8 cellular contexts compared by ENCODE assay signal in the genomic region with DNA sequence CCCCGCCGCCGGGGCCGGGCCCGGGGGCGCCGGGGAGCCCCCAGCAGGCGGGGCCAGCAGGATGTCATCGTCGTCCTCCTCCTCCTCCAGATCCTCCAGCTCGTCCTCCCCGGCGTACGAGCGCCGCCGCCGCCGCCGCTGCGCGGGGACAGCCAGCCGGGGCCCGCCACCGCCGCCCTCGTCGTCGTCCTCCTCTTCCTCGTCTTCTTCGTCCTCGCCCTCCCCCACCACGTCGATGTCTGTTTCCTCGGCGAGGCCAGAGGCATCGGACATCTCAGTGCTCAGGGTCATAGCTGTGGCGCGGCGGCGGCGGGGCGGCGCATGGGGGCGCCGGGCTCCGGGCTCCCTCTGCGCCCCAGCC. TPM values are rescaled to one million over a fixed set of nuclear protein-coding genes. Genes with fewer than 3 reads are reported as not detected.
DNase-seq lines count a peak whose midpoint lies in the region.

No MANE protein-coding gene starts in this region.

- H3K4me2 ChIP-seq in mesenchymal stem cell (ENCODE audit: low read length, poor library complexity, severe bottlenecking), result peak overlapping the region; percentile 100

- peak overlapping the region; percentile 92 for H2BK120ac ChIP-seq in mesenchymal stem cell (ENCODE audit: low read depth, low read length)

- H3K36me3 ChIP-seq in HUES6 (ENCODE audit: control insufficient read depth, insufficient read depth, low read length), result no peaks in the 10 kb centered on the region
- no peaks in the 10 kb centered on the region for H3K36me3 ChIP-seq in adipocyte (ENCODE audit: control insufficient read depth, insufficient read depth, low read length, severe bottlenecking)
- H3K36me3 ChIP-seq in mesenchymal stem cell (ENCODE audit: control insufficient read depth in 1 of 2, insufficient read depth in 2 of 2, low read depth in 1 of 2, low read length in 2 of 2), result peaks cover 0 to 10% of the 10 kb centered on the region in 2 experiments

- under 1% methylated on average over 44 of the region's 48 CpGs for WGBS in mesenchymal stem cell

- H3K27ac ChIP-seq in HUES6 (ENCODE audit: low read depth, low read length), result no peak overlapping the region
- H3K27ac ChIP-seq in mesenchymal stem cell (ENCODE audit: low read length, poor library complexity, severe bottlenecking), result peak overlapping the region; percentile 13

- H4K91ac ChIP-seq in mesenchymal stem cell (ENCODE audit: low read length), result peak overlapping the region; percentile 43

- H3K9ac ChIP-seq in HUES6 (ENCODE audit: low read length), result peak overlapping the region; percentile 56
- peak overlapping the region; percentile 50 for H3K9ac ChIP-seq in adipocyte (ENCODE audit: low read length)
- H3K9ac ChIP-seq in mesenchymal stem cell (ENCODE audit: low read length), result peak overlapping the region; percentile 79

- peak overlapping the region; percentile 80 for H4K8ac ChIP-seq in mesenchymal stem cell (ENCODE audit: low read length)

- no peak overlapping the region for H3K23ac ChIP-seq in mesenchymal stem cell (ENCODE audit: low read length in 2 of 2)

- peak overlapping the region; percentile 42 for H2AFZ ChIP-seq in mesenchymal stem cell (ENCODE audit: low read depth, low read length)

- H3K27me3 ChIP-seq in HUES6 (ENCODE audit: control insufficient read depth, insufficient read depth, low read length), result peaks cover 93% of the 10 kb centered on the region
- peaks cover 77% of the 10 kb centered on the region for H3K27me3 ChIP-seq in adipocyte (replicated peaks; ENCODE audit: control insufficient read depth, insufficient read depth, low read length)
- H3K27me3 ChIP-seq in mesenchymal stem cell (ENCODE audit: control insufficient read depth in 1 of 2, insufficient read depth in 1 of 2, low read length in 2 of 2), result peaks cover 38 to 83% of the 10 kb centered on the region in 2 experiments

- DNase-seq in NCI-H2227 (lab: John Stamatoyannopoulos, UW; ENCODE audit: unreplicated experiment), result peak; percentile 20
- DNase-seq in NCI-H2227 treated with DMSO at 0.1 percent for 48 hours (lab: John Stamatoyannopoulos, UW), result no peak
- peak; percentile 68 for DNase-seq in adipocyte (ENCODE audit: low read depth)
- no peak for DNase-seq in mesenchymal stem cell
- DNase-seq in 8988T, result no peak
- DNase-seq in mesenteric fat pad (ENCODE audit: low spot score), result no peak
- DNase-seq in OCI-M1 (lab: John Stamatoyannopoulos, UW), result no peak

- peak overlapping the region; percentile 31 for H2BK5ac ChIP-seq in mesenchymal stem cell (ENCODE audit: low read depth, low read length, poor library complexity, severe bottlenecking)

- H3K9me3 ChIP-seq in HUES6 (ENCODE audit: control insufficient read depth, insufficient read depth, low read depth, low read length) (no peaks in the 10 kb centered on the region), adipocyte (ENCODE audit: control insufficient read depth, low read length) (no peaks in the 10 kb centered on the region), mesenchymal stem cell (ENCODE audit: control insufficient read depth, low read length) (peaks cover 4% of the 10 kb centered on the region)

- H3K79me1 ChIP-seq in mesenchymal stem cell (replicated peaks; ENCODE audit: low read length, poor library complexity, severe bottlenecking), result peaks cover 6% of the 10 kb centered on the region

- H3K18ac ChIP-seq in mesenchymal stem cell (ENCODE audit: low read depth in 1 of 2, low read length in 2 of 2), result peak overlapping the region; percentile 52 to 73

- peaks cover 34% of the 10 kb centered on the region for H3K4me1 ChIP-seq in HUES6 (ENCODE audit: control insufficient read depth, insufficient read depth, low read length)
- H3K4me1 ChIP-seq in adipocyte (ENCODE audit: control insufficient read depth, insufficient read depth, low read length), result peaks cover 3% of the 10 kb centered on the region
- H3K4me1 ChIP-seq in mesenchymal stem cell (ENCODE audit: control insufficient read depth, insufficient read depth, low read depth, low read length), result peaks cover 16% of the 10 kb centered on the region

- H2AK5ac ChIP-seq in mesenchymal stem cell (ENCODE audit: low read length, severe bottlenecking), result no peak overlapping the region

- peak overlapping the region; percentile 94 for H2BK15ac ChIP-seq in mesenchymal stem cell (ENCODE audit: low read depth, poor library complexity, severe bottlenecking)

- peak overlapping the region in 1 of 2 experiments; percentile 23 for H3K14ac ChIP-seq in mesenchymal stem cell (ENCODE audit: low read length in 2 of 2)

- peak overlapping the region; percentile 19 to 51 for H3K4ac ChIP-seq in mesenchymal stem cell (ENCODE audit: low read depth in 1 of 2, low read length in 2 of 2)

- peak overlapping the region in 1 of 2 experiments; percentile 37 for H2BK12ac ChIP-seq in mesenchymal stem cell (ENCODE audit: low read length in 2 of 2)

- H3K4me3 ChIP-seq in HUES6 (ENCODE audit: low read depth, low read length) (peak overlapping the region; percentile 79), adipocyte (ENCODE audit: low read length) (peak overlapping the region; percentile 73), mesenchymal stem cell (ENCODE audit: insufficient read depth in 1 of 2, low read depth in 1 of 2, low read length in 2 of 2) (peak overlapping the region; percentile 71 to 80)

RNA-seq across cellular contexts. Expression of a gene that starts 0.5 kb away (rescaled TPM):
- 5.7 TPM for polyA plus RNA-seq in mesenchymal stem cell (2013, experiment 1 of 2)
- 5.4 TPM for polyA plus RNA-seq in mesenchymal stem cell (2013, experiment 2 of 2)
- 0.32 TPM for total RNA-seq in mesenteric fat pad

RNA-seq across cellular contexts. Expression of a gene that starts 50.2 kb away (rescaled TPM):
- polyA plus RNA-seq in mesenchymal stem cell (2013, experiment 1 of 2), result 1,135 TPM
- polyA plus RNA-seq in mesenchymal stem cell (2013, experiment 2 of 2), result 1,137 TPM
- total RNA-seq in mesenteric fat pad, result 445 TPM

Comparison
In these comparisons a context has a peak if more than half of its experiments do, and no peak if none do; other contexts are left out.
1. DNase-seq: peak in NCI-H2227 (single experiment) and adipocyte (single experiment); none in NCI-H2227 treated with DMSO at 0.1 percent for 48 hours (single experiment), mesenchymal stem cell (single experiment), 8988T (single experiment), mesenteric fat pad (single experiment) and OCI-M1 (single experiment).
2. Peak in every context shown above with its lines, with median percentiles within 50 percentile points of each other: H3K4me3 ChIP-seq and H3K9ac ChIP-seq.